In genomic region chr1:228989176-228989575, GRCh38 we compare ENCODE assay signal across 13 cellular contexts.
"Had no signal": no experiment of that assay in that cellular context is flagged by ENCODE, and none has a peak within 500 bp of the region (broad histone marks: within the 10 kb centered on the region; RNA-seq: fewer than 3 reads in every experiment).

No MANE protein-coding gene starts in this region.

- H3K4me3 Mint-ChIP-seq: endodermal cell, immature natural killer cell, natural killer cell had no signal

- H3K9me3 Mint-ChIP-seq: endodermal cell, immature natural killer cell, natural killer cell had no signal

- H3K27ac Mint-ChIP-seq: immature natural killer cell, natural killer cell had no signal

- FAIRE-seq: astrocyte had no signal

- DNase-seq: activated CD4-positive, alpha-beta T cell treated with anti-CD3 and anti-CD28 coated beads for 1 hour; activated CD4-positive, alpha-beta T cell treated with anti-CD3 and anti-CD28 coated beads, Interleukin-2, amount 50 U/mL, for 48 hours; activated gamma-delta T cell treated with Interleukin-2 at 50 U/mL for 16 hours; activated T-cell treated with anti-CD3 and anti-CD28 coated beads, Interleukin-2, amount 50 U/mL, for 48 hours; central memory CD4-positive, alpha-beta T cell; cortex of kidney; immature natural killer cell; natural killer cell; stimulated activated CD4-positive, alpha-beta T cell treated with anti-CD3 and anti-CD28 coated beads, Interleukin-15, amount 100 ng/mL, for 24 hours; stimulated activated CD4-positive, alpha-beta T cell treated with anti-CD3 and anti-CD28 coated beads, Interleukin-4, amount 100 ng/mL, for 24 hours; T-helper 9 cell had no signal

- H3K36me3 Mint-ChIP-seq: immature natural killer cell, natural killer cell had no signal
